Comparison of ENCODE assay signal across 1 cellular context in the genomic region with DNA sequence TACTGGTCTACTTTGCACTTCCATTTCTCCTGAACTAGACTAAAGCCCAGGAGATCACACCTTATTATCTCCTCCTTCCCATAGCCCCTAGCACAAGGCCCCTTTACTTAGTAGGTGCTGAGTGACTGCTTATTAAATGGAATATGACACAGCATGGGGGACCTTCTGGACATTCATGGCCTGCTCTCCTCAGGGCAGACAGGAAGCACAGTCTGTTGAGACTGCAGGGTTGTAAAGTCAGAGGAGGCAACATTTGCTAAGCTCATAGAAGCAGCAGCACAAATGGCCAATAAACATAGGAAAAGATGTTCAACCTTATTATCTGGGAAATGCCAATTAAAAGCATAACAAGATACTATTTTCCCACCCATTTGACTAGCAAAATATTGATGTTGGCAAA.
TF ChIP-seq lines count a peak whose summit lies in the region.

No MANE protein-coding gene starts in this region.

TF ChIP-seq in HEK293, 187 proteins besides CTCF, POLR2A, EP300 and RAD21 (continued from another document):
- TF ChIP-seq, protein P1, sequence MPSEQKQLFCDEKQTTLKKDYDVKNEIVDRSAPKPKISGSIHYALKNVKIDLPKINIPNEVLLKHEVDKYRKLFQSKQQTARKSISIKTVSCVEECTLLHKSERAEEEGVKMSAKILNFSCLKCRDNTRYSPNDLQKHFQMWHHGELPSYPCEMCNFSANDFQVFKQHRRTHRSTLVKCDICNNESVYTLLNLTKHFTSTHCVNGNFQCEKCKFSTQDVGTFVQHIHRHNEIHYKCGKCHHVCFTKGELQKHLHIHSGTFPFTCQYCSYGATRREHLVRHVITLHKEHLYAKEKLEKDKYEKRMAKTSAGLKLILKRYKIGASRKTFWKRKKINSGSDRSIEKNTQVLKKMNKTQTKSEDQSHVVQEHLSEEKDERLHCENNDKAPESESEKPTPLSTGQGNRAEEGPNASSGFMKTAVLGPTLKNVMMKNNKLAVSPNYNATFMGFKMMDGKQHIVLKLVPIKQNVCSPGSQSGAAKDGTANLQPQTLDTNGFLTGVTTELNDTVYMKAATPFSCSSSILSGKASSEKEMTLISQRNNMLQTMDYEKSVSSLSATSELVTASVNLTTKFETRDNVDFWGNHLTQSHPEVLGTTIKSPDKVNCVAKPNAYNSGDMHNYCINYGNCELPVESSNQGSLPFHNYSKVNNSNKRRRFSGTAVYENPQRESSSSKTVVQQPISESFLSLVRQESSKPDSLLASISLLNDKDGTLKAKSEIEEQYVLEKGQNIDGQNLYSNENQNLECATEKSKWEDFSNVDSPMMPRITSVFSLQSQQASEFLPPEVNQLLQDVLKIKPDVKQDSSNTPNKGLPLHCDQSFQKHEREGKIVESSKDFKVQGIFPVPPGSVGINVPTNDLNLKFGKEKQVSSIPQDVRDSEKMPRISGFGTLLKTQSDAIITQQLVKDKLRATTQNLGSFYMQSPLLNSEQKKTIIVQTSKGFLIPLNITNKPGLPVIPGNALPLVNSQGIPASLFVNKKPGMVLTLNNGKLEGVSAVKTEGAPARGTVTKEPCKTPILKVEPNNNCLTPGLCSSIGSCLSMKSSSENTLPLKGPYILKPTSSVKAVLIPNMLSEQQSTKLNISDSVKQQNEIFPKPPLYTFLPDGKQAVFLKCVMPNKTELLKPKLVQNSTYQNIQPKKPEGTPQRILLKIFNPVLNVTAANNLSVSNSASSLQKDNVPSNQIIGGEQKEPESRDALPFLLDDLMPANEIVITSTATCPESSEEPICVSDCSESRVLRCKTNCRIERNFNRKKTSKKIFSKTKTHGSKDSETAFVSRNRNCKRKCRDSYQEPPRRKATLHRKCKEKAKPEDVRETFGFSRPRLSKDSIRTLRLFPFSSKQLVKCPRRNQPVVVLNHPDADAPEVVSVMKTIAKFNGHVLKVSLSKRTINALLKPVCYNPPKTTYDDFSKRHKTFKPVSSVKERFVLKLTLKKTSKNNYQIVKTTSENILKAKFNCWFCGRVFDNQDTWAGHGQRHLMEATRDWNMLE (tag by site-specific recombination; conservative IDR thresholded peaks at IDR 0.05; ENCODE audit: low read depth) = no peak
- TF ChIP-seq FEZF1 (tag by site-specific recombination; IDR thresholded peaks at IDR 0.05) (peak; percentile 46), ZNF221 (tag by site-specific recombination; IDR thresholded peaks at IDR 0.05; ENCODE audit: borderline replicate concordance) (no peak), GLIS1 (tag by site-specific recombination; IDR thresholded peaks at IDR 0.05) (peak; percentile 29; the same call in 1 of the 2 replicates), ZNF175 (tag by site-specific recombination; IDR thresholded peaks at IDR 0.05) (no peak), ZNF311 (tag by site-specific recombination; IDR thresholded peaks at IDR 0.05; ENCODE audit: borderline replicate concordance) (no peak)
- TF ChIP-seq, protein P2, sequence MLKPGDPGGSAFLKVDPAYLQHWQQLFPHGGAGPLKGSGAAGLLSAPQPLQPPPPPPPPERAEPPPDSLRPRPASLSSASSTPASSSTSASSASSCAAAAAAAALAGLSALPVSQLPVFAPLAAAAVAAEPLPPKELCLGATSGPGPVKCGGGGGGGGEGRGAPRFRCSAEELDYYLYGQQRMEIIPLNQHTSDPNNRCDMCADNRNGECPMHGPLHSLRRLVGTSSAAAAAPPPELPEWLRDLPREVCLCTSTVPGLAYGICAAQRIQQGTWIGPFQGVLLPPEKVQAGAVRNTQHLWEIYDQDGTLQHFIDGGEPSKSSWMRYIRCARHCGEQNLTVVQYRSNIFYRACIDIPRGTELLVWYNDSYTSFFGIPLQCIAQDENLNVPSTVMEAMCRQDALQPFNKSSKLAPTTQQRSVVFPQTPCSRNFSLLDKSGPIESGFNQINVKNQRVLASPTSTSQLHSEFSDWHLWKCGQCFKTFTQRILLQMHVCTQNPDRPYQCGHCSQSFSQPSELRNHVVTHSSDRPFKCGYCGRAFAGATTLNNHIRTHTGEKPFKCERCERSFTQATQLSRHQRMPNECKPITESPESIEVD (tag by site-specific recombination; IDR thresholded peaks at IDR 0.05) = peak; percentile 24; the same call in 1 of the 2 replicates
